24 cellular contexts compared by ENCODE assay signal in the genomic region with DNA sequence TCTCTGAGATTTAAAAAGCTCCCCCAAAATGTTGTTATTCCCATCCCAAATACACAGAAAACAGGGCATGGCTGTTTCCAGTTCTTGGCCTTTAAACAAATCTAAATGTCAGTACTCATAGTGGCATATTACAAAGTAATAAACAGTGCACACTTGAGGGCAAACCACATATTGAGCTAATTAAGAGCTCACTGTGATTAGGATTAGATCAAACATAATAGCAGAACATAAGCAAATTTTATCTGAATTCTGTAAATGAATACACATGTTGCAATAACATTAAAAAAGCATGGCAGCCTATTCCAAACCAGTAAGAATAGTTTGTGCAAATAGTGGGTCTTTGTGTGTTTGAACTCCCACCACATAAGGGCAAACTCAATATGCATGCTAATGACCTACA.
"Had no signal": no experiment of that assay in that cellular context is flagged by ENCODE, and none has a peak within 500 bp of the region (broad histone marks: within the 10 kb centered on the region; RNA-seq: fewer than 3 reads in every experiment).

No MANE protein-coding gene starts in this region.

- H3K4me3 ChIP-seq: left ventricle myocardium inferior, lung, mucosa of descending colon, ovary, right atrium auricular region, right lobe of liver, smooth muscle cell, stomach, testis, thyroid gland, transverse colon, upper lobe of left lung, vagina had no signal

- H3K27ac Mint-ChIP-seq: natural killer cell treated with Interleukin-12 subunit alpha and Interleukin-12 subunit beta and Interleukin-15 and Interleukin-18, amount 100 ng/mL, for 72 hours; progenitor cell of endocrine pancreas; stimulated activated memory B cell treated with anti-CD40 and anti-IgM and Interleukin-4, amounts not matched to agents 10 μg/mL and 1 μg/mL and 100 μg/mL, for 72 hours had no signal

- H3K27me3 ChIP-seq: ovary, right atrium auricular region, right lobe of liver, stomach, testis, thyroid gland, transverse colon, upper lobe of left lung, vagina had no signal

- H3K27ac ChIP-seq: left ventricle myocardium inferior, ovary, right atrium auricular region, right lobe of liver, stomach, testis, thyroid gland, transverse colon, upper lobe of left lung, vagina had no signal

- H3K36me3 Mint-ChIP-seq: natural killer cell treated with Interleukin-12 subunit alpha and Interleukin-12 subunit beta and Interleukin-15 and Interleukin-18, amount 100 ng/mL, for 72 hours had no signal

- H3K4me1 Mint-ChIP-seq: stimulated activated memory B cell treated with anti-CD40 and anti-IgM and Interleukin-4, amounts not matched to agents 10 μg/mL and 1 μg/mL and 100 μg/mL, for 72 hours had no signal

- H3K9me3 Mint-ChIP-seq: naive thymus-derived CD4-positive, alpha-beta T cell; natural killer cell treated with Interleukin-12 subunit alpha and Interleukin-12 subunit beta and Interleukin-15 and Interleukin-18, amount 100 ng/mL, for 72 hours; stimulated activated memory B cell treated with anti-CD40 and anti-IgM and Interleukin-4, amounts not matched to agents 10 μg/mL and 1 μg/mL and 100 μg/mL, for 72 hours had no signal

- H3K4me1 ChIP-seq: right atrium auricular region, stomach, testis, transverse colon, vagina had no signal

- ATAC-seq: mucosa of descending colon; naive thymus-derived CD4-positive, alpha-beta T cell; natural killer cell treated with Interleukin-12 subunit alpha and Interleukin-12 subunit beta and Interleukin-15 and Interleukin-18, amount 100 ng/mL, for 72 hours; right lobe of liver; stimulated activated memory B cell treated with anti-CD40 and anti-IgM and Interleukin-4, amounts not matched to agents 10 μg/mL and 1 μg/mL and 100 μg/mL, for 72 hours; stimulated activated naive CD8-positive, alpha-beta T cell treated with anti-CD3 and anti-CD28 coated beads, Interleukin-15, Interleukin-2, amounts not matched to agents 100 U/mL and 50 U/mL, for 24 hours had no signal

- H3K36me3 ChIP-seq: ovary had no signal

- H3K4me2 ChIP-seq: smooth muscle cell had no signal

- H3K27me3 Mint-ChIP-seq: naive thymus-derived CD4-positive, alpha-beta T cell; natural killer cell treated with Interleukin-12 subunit alpha and Interleukin-12 subunit beta and Interleukin-15 and Interleukin-18, amount 100 ng/mL, for 72 hours; stimulated activated memory B cell treated with anti-CD40 and anti-IgM and Interleukin-4, amounts not matched to agents 10 μg/mL and 1 μg/mL and 100 μg/mL, for 72 hours had no signal

- H3K4me3 Mint-ChIP-seq: naive thymus-derived CD4-positive, alpha-beta T cell; natural killer cell treated with Interleukin-12 subunit alpha and Interleukin-12 subunit beta and Interleukin-15 and Interleukin-18, amount 100 ng/mL, for 72 hours; stimulated activated memory B cell treated with anti-CD40 and anti-IgM and Interleukin-4, amounts not matched to agents 10 μg/mL and 1 μg/mL and 100 μg/mL, for 72 hours had no signal

- DNase-seq: islet precursor cell; left ventricle myocardium inferior; midbrain; mucosa of descending colon; naive thymus-derived CD4-positive, alpha-beta T cell; ovary; right lobe of liver; stimulated activated CD4-positive, alpha-beta T cell treated with anti-CD3 and anti-CD28 coated beads, Interleukin-1b, Interleukin-23, amount 100 ng/mL, for 48 hours; stimulated activated CD4-positive, alpha-beta T cell treated with anti-CD3 and anti-CD28 coated beads, Interleukin-2, amount 100 ng/mL, for 48 hours; stimulated activated CD4-positive, alpha-beta T cell treated with anti-CD3 and anti-CD28 coated beads, Interleukin-4, amount 100 ng/mL, for 4 hours; stimulated activated CD8-positive, alpha-beta memory T cell treated with anti-CD3 and anti-CD28 coated beads, Interleukin-4, amount 100 ng/mL, for 48 hours; stimulated activated naive CD8-positive, alpha-beta T cell treated with anti-CD3 and anti-CD28 coated beads, Interleukin-15, Interleukin-2, amounts not matched to agents 100 U/mL and 50 U/mL, for 24 hours; stomach; testis; thyroid gland; transverse colon; upper lobe of left lung had no signal
